1 cellular context compared by ENCODE assay signal in genomic region chr12:57835366-57836288, GRCh38.
TF ChIP-seq lines count a peak whose summit lies in the region.

No MANE protein-coding gene starts in this region.

TF ChIP-seq in GM12878, 131 proteins besides CTCF, POLR2A, EP300 and RAD21:
- TF ChIP-seq ZNF592 (IDR thresholded peaks at IDR 0.05) (no peak), SMAD5 (IDR thresholded peaks at IDR 0.05; ENCODE audit: low read depth) (no peak), ATF2 (IDR thresholded peaks at IDR 0.05; ENCODE audit: low read length) (no peak), SMC3 (IDR thresholded peaks at IDR 0.05; ENCODE audit: borderline replicate concordance, low read length) (no peak), NR2C2 (IDR thresholded peaks at IDR 0.05; ENCODE audit: borderline replicate concordance, control insufficient read depth, insufficient read length, low read depth) (no peak), ZBED1 (IDR thresholded peaks at IDR 0.05; ENCODE audit: borderline replicate concordance) (no peak), SPI1 (IDR thresholded peaks at IDR 0.05; ENCODE audit: borderline replicate concordance, insufficient read depth, low read depth, low read length) (no peak), NR2C1 (IDR thresholded peaks at IDR 0.05) (no peak), ZNF687 (IDR thresholded peaks at IDR 0.05) (no peak), TARDBP (IDR thresholded peaks at IDR 0.05; ENCODE audit: borderline replicate concordance) (no peak), JUNB (IDR thresholded peaks at IDR 0.05) (no peak), EZH2 (IDR thresholded peaks at IDR 0.05; ENCODE audit: borderline replicate concordance, control insufficient read depth, low read depth, low read length) (no peak), SREBF1 (IDR thresholded peaks at IDR 0.05; ENCODE audit: low read length) (no peak)
